ENCODE assay signal across 1 cellular context in the genomic region with DNA sequence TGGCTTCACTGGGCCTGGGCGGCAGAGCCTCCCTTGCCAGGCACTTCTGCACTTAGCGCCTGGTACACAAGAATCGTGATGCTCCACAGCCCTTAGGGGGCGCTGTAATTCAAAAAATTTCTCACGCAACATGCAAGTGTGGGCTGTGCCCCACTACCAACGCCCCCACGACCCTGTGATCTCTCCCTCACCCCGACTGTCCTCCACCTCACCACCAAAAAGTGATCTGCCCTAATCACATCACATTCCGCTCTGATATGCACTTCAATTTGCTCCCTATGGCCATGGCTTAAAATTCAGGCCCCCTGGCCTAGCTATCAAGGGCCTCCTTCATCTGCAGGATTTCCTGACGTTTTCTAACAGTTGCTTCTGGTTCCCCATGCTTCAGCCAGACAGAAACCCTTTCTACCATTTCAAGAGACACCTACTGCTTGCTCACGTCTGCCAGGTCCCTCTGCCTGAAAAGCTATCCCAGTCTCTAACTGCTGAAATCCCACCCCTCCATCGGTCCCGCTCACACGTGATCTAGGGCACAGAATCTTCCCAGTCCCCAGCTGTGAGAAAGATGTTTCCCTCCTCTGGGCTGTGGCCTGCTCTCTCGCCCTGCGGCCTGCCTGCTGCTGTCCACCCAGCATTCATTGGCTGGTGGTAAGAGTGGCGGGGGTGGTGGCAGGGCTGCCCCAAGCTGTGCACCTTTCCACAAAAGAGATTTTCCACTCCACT.
TF ChIP-seq lines count a peak whose summit lies in the region.

No MANE protein-coding gene starts in this region.

TF ChIP-seq in SK-N-SH treated with all-trans-retinoic acid at 6 μM for 48 hours, 23 proteins besides CTCF, POLR2A, EP300 and RAD21 (continued from another document):
- TF ChIP-seq, protein P1, sequence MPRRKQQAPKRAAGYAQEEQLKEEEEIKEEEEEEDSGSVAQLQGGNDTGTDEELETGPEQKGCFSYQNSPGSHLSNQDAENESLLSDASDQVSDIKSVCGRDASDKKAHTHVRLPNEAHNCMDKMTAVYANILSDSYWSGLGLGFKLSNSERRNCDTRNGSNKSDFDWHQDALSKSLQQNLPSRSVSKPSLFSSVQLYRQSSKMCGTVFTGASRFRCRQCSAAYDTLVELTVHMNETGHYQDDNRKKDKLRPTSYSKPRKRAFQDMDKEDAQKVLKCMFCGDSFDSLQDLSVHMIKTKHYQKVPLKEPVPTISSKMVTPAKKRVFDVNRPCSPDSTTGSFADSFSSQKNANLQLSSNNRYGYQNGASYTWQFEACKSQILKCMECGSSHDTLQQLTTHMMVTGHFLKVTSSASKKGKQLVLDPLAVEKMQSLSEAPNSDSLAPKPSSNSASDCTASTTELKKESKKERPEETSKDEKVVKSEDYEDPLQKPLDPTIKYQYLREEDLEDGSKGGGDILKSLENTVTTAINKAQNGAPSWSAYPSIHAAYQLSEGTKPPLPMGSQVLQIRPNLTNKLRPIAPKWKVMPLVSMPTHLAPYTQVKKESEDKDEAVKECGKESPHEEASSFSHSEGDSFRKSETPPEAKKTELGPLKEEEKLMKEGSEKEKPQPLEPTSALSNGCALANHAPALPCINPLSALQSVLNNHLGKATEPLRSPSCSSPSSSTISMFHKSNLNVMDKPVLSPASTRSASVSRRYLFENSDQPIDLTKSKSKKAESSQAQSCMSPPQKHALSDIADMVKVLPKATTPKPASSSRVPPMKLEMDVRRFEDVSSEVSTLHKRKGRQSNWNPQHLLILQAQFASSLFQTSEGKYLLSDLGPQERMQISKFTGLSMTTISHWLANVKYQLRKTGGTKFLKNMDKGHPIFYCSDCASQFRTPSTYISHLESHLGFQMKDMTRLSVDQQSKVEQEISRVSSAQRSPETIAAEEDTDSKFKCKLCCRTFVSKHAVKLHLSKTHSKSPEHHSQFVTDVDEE (CRISPR knock-in tag; IDR thresholded peaks at IDR 0.05) = no peak
- TF ChIP-seq ZFP30 (CRISPR knock-in tag; IDR thresholded peaks at IDR 0.05) (no peak), RARB (CRISPR knock-in tag; IDR thresholded peaks at IDR 0.05) (no peak), ZC3H10 (CRISPR knock-in tag; IDR thresholded peaks at IDR 0.05) (no peak), ESRRG (CRISPR knock-in tag; IDR thresholded peaks at IDR 0.05) (no peak)
- TF ChIP-seq, protein P2, sequence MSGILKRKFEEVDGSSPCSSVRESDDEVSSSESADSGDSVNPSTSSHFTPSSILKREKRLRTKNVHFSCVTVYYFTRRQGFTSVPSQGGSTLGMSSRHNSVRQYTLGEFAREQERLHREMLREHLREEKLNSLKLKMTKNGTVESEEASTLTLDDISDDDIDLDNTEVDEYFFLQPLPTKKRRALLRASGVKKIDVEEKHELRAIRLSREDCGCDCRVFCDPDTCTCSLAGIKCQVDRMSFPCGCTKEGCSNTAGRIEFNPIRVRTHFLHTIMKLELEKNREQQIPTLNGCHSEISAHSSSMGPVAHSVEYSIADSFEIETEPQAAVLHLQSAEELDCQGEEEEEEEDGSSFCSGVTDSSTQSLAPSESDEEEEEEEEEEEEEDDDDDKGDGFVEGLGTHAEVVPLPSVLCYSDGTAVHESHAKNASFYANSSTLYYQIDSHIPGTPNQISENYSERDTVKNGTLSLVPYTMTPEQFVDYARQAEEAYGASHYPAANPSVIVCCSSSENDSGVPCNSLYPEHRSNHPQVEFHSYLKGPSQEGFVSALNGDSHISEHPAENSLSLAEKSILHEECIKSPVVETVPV (CRISPR knock-in tag; IDR thresholded peaks at IDR 0.05) = no peak
TF ChIP-seq in SK-N-SH treated with all-trans-retinoic acid at 6 μM for 48 hours: peak in this region for 0.
